In genomic region chr1:233662503-233663105, GRCh38 we compare ENCODE assay signal across 27 cellular contexts. TPM values are rescaled to one million over a fixed set of nuclear protein-coding genes. Genes with fewer than 3 reads are reported as not detected.
DNase-seq lines count a peak whose midpoint lies in the region; ATAC-seq and TF ChIP-seq lines count a peak whose summit lies in the region.
"Had no signal": no experiment of that assay in that cellular context is flagged by ENCODE, and none has a peak within 500 bp of the region (broad histone marks: within the 10 kb centered on the region; RNA-seq: fewer than 3 reads in every experiment).

No MANE protein-coding gene starts in this region.

- no peak overlapping the region for H3K4me3 ChIP-seq in adipocyte (ENCODE audit: low read length)
- no peak overlapping the region for H3K4me3 ChIP-seq in left lung
- H3K4me3 ChIP-seq: esophagus muscularis mucosa, psoas muscle, smooth muscle cell, tibial nerve had no signal

- H3K27ac Mint-ChIP-seq in natural killer cell: no peak overlapping the region
- H3K27ac Mint-ChIP-seq: CD4-positive, alpha-beta memory T cell had no signal

- peaks cover 5% of the 10 kb centered on the region for H3K4me1 ChIP-seq in adipocyte (ENCODE audit: control insufficient read depth, insufficient read depth, low read length)
- H3K4me1 ChIP-seq in foreskin keratinocyte: peaks cover 15% of the 10 kb centered on the region
- no peaks in the 10 kb centered on the region for H3K4me1 ChIP-seq in left lung
- H3K4me1 ChIP-seq: esophagus muscularis mucosa, psoas muscle, tibial nerve had no signal

- TF ChIP-seq CTCF in foreskin keratinocyte (conservative IDR thresholded peaks at IDR 0.05) (no peak), natural killer cell (IDR thresholded peaks at IDR 0.05) (no peak), left lung (IDR thresholded peaks at IDR 0.05) (no peak)

- no peaks in the 10 kb centered on the region for H3K36me3 Mint-ChIP-seq in natural killer cell
- H3K36me3 Mint-ChIP-seq: CD4-positive, alpha-beta memory T cell had no signal

- no peak overlapping the region for H3K27ac ChIP-seq in foreskin keratinocyte
- no peak overlapping the region for H3K27ac ChIP-seq in left lung
- H3K27ac ChIP-seq: esophagus muscularis mucosa, neutrophil, psoas muscle, tibial nerve, VCaP had no signal

- H3K9me3 Mint-ChIP-seq in natural killer cell: peaks cover 0 to 3% of the 10 kb centered on the region in 2 donors

- no peak overlapping the region for H3K4me3 Mint-ChIP-seq in natural killer cell
- H3K4me3 Mint-ChIP-seq: CD4-positive, alpha-beta memory T cell had no signal

- no peaks in the 10 kb centered on the region for H3K4me1 Mint-ChIP-seq in natural killer cell
- H3K4me1 Mint-ChIP-seq: CD4-positive, alpha-beta memory T cell had no signal

- intact Hi-C loops in natural killer cell (cut with micrococcal nuclease): no loop called here
- intact Hi-C loops in left lung (cut with DNase I): no loop called here

- H3K36me3 ChIP-seq in adipocyte (ENCODE audit: control insufficient read depth, insufficient read depth, low read length, severe bottlenecking) (no peaks in the 10 kb centered on the region), left lung (no peaks in the 10 kb centered on the region)
- H3K36me3 ChIP-seq: neutrophil, tibial nerve had no signal

- H3K27me3 Mint-ChIP-seq in natural killer cell (ENCODE audit: low read depth in 2 of 2): no peaks in the 10 kb centered on the region

- DNase-seq in DMS 273 treated with DMSO at 0.1 percent for 48 hours (lab: John Stamatoyannopoulos, UW) (peak; percentile 75), NCI-H1694 treated with DMSO at 0.1 percent for 48 hours (lab: John Stamatoyannopoulos, UW) (peak; percentile 96), adipocyte (ENCODE audit: low read depth) (peak; percentile 5), foreskin keratinocyte (peak in 1 of 2 donors; percentile 23), natural killer cell (no peak), left lung (no peak)
- DNase-seq in activated CD4-positive, alpha-beta T cell treated with anti-CD3 and anti-CD28 coated beads for 1 hour: no peak
- DNase-seq: activated CD8-positive, alpha-beta memory T cell treated with anti-CD3 and anti-CD28 coated beads, Interleukin-2, amount 50 U/mL, for 48 hours; activated gamma-delta T cell treated with Interleukin-2 at 50 U/mL for 16 hours; CD4-positive, alpha-beta memory T cell; central memory CD4-positive, alpha-beta T cell; DMS53; effector CD4-positive, alpha-beta T cell; KG1; NCI-H2029 treated with DMSO at 0.1 percent for 48 hours; NCI-H526 treated with DMSO at 0.1 percent for 48 hours; OCI-M1; psoas muscle; SIG-M5; stimulated activated CD4-positive, alpha-beta T cell treated with anti-CD3 and anti-CD28 coated beads, Interleukin-2, amount 100 ng/mL, for 48 hours; stimulated activated naive CD8-positive, alpha-beta T cell treated with anti-CD3 and anti-CD28 coated beads, Interleukin-15, Interleukin-2, amounts not matched to agents 100 U/mL and 50 U/mL, for 24 hours had no signal

- H3K27me3 ChIP-seq in adipocyte (replicated peaks; ENCODE audit: control insufficient read depth, insufficient read depth, low read length): no peaks in the 10 kb centered on the region
- no peaks in the 10 kb centered on the region for H3K27me3 ChIP-seq in foreskin keratinocyte
- no peaks in the 10 kb centered on the region for H3K27me3 ChIP-seq in left lung
- H3K27me3 ChIP-seq: esophagus muscularis mucosa, neutrophil, tibial nerve had no signal

- peak; percentile 58 for ATAC-seq in foreskin keratinocyte
- ATAC-seq in GM19463 (IDR thresholded peaks at IDR 0.05; ENCODE audit: unreplicated experiment): no peak
- no peak for ATAC-seq in natural killer cell
- no peak for ATAC-seq in left lung
- ATAC-seq: psoas muscle; stimulated activated naive CD8-positive, alpha-beta T cell treated with anti-CD3 and anti-CD28 coated beads, Interleukin-15, Interleukin-2, amounts not matched to agents 100 U/mL and 50 U/mL, for 24 hours had no signal

- no peak overlapping the region for H3K9ac ChIP-seq in adipocyte (ENCODE audit: low read length)

- H3K9me3 ChIP-seq in adipocyte (ENCODE audit: control insufficient read depth, low read length) (no peaks in the 10 kb centered on the region), left lung (no peaks in the 10 kb centered on the region)
- H3K9me3 ChIP-seq: esophagus muscularis mucosa, neutrophil, psoas muscle, tibial nerve had no signal

RNA-seq across cellular contexts. Expression of gene KCNK1, which starts 48.7 kb away (rescaled TPM):
- total RNA-seq in foreskin keratinocyte (13.9 and 15.4 TPM in 2 replicates), natural killer cell (under 1 TPM in 1 of 3 donors, not detected in 2; 0.16 TPM), left lung (10 to 100 TPM; 13.5 to 16.3 TPM)
- polyA plus RNA-seq in foreskin keratinocyte: 9.3 and 11.4 TPM in 2 replicates
- total RNA-seq: CD4-positive, alpha-beta memory T cell had no signal
- polyA plus RNA-seq: CD4-positive, alpha-beta memory T cell had no signal

Comparison
In these comparisons a context has a peak if more than half of its experiments do, and no peak if none do; other contexts are left out.
1. DNase-seq: peak in DMS 273 treated with DMSO at 0.1 percent for 48 hours (single experiment), NCI-H1694 treated with DMSO at 0.1 percent for 48 hours (single experiment) and adipocyte (single experiment); none in activated CD4-positive, alpha-beta T cell treated with anti-CD3 and anti-CD28 coated beads for 1 hour (single experiment), natural killer cell (single experiment) and left lung (0 of 2).
2. RNA of gene KCNK1, which starts 48.7 kb away (total RNA-seq): 13.5 to 16.3 TPM in left lung and 13.9 to 15.4 TPM in foreskin keratinocyte; 0.16 TPM in natural killer cell; every median in the first group is over 10 times any median in the second.